In the genomic region with DNA sequence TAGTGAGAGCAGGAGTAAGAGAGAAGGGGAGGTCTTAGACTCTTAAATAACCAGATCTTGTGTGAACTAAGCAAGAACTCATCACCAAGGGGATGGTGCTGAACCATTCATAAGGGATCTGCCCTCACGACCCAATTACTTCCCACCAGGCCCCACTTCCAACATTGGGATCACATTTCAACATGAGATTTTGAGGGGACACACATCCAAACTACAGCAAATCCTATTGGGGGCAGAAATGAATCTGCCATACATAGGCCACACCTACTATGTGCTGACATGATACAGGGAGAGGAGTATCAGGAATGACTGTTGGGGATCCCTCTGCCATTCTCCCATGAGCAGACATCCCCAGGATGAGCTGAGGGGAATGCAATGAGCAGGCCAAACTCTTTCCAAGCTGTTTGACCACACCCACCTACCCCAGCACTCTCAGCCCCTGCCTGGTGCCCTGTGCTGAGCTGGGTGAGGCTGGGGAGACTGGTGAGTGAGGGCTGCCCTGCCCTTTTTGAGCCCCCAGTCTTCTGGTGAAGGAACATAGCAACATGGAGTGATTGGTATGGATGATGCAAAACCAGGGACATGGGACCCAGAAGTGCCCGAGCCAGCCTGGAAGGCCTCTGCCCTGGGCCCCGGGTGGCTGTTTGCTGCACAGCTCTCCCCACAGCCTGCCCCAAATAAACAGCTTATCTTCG, we compare ENCODE assay signal across 1 cellular context.
TF ChIP-seq lines count a peak whose summit lies in the region.

No MANE protein-coding gene starts in this region.

TF ChIP-seq in endothelial cell of umbilical vein, 7 proteins besides CTCF, POLR2A, EP300 and RAD21:
- TF ChIP-seq EZH2 (IDR thresholded peaks at IDR 0.05; ENCODE audit: borderline replicate concordance, low read depth, low read length, severe bottlenecking) (no peak), JUN (IDR thresholded peaks at IDR 0.05; ENCODE audit: borderline replicate concordance, insufficient read depth, insufficient read length, low read depth) (no peak)
